ENCODE assay signal across 1 cellular context in genomic region chr1:16895241-16895601, GRCh38.
TF ChIP-seq lines count a peak whose summit lies in the region.

No MANE protein-coding gene starts in this region.

TF ChIP-seq in HepG2, 621 proteins besides CTCF, POLR2A, EP300 and RAD21:
- 0 out of 2 replicates have a peak, but pooled peaks have one; percentile 39 for TF ChIP-seq POLR2AphosphoS5 (IDR thresholded peaks at IDR 0.05; ENCODE audit: low read depth, low read length)
TF ChIP-seq in HepG2: peak in this region for 1; not testable (repeated sequence) for 620.
